8 cellular contexts compared by ENCODE assay signal in the genomic region with DNA sequence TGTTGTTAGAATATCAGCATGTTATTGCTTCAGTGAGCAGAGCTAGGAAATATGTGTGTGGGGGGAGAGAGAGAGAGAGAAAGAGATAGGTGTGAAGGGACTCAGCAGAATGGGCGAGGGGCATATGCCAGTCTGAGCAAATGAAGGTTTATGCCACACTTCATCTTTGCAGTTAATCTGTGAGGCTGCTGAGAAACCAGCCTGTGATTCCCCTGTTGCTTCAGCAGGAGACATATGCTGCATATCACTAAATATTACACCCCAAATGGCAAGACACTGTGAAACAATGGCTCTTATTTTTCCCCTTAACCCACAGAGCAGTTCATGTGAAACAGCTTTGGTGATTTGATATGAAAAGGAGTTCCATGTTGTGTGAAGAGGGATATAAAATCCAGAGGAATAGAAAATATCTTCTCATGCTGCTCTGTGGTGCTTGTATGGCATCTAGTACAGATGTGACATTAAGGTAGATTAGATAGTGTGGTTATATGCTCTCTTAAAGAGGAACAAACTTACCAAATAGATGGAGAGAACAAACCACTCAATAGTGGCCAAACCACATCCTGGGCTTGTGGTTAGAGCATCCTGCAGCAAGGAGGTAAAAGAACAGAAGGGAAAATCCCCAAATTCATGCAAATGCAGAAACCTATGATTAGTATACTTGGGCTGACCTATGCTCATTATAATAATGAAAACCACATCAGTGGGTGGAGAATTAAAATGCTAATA.
DNase-seq lines count a peak whose midpoint lies in the region; ATAC-seq and TF ChIP-seq lines count a peak whose summit lies in the region.

No MANE protein-coding gene starts in this region.

- no peak for TF ChIP-seq POLR2A in esophagus muscularis mucosa (IDR thresholded peaks at IDR 0.05; ENCODE audit: low read depth)

- TF ChIP-seq CTCF in mucosa of descending colon (IDR thresholded peaks at IDR 0.05), result no peak
- no peak for TF ChIP-seq CTCF in esophagus muscularis mucosa (IDR thresholded peaks at IDR 0.05)

- peaks cover 0 to 2% (median 0%) of the 10 kb centered on the region in 8 donors for H3K9me3 Mint-ChIP-seq in CD4-positive, alpha-beta memory T cell

- peak overlapping the region; percentile 76 to 97 (median 84) for H3K4me3 Mint-ChIP-seq in CD4-positive, alpha-beta memory T cell

- CTCF ChIA-PET in CD4-positive, alpha-beta memory T cell (lab: Charles Lee; ENCODE audit: partially characterized antibody), result no interaction called here

- H3K36me3 ChIP-seq in CD4-positive, alpha-beta memory T cell (ENCODE audit: insufficient read depth, low read length), result no peaks in the 10 kb centered on the region
- no peaks in the 10 kb centered on the region for H3K36me3 ChIP-seq in KOPT-K1 (ENCODE audit: insufficient read depth, low read length)
- no peaks in the 10 kb centered on the region for H3K36me3 ChIP-seq in mucosa of descending colon (ENCODE audit: low read depth)
- H3K36me3 ChIP-seq in esophagus muscularis mucosa, result no peaks in the 10 kb centered on the region

- peak; percentile 89 to 96 (median 92) for DNase-seq in CD4-positive, alpha-beta memory T cell
- peak; percentile 83 for DNase-seq in activated CD8-positive, alpha-beta memory T cell treated with anti-CD3 and anti-CD28 coated beads for 24 hours
- DNase-seq in mucosa of descending colon, result peak in 1 of 3 donors; percentile 70
- no peak for DNase-seq in ureter (ENCODE audit: low spot score)
- no peak for DNase-seq in SHP77 treated with DMSO at 0.1 percent for 48 hours (lab: John Stamatoyannopoulos, UW)
- no peak for DNase-seq in esophagus muscularis mucosa (ENCODE audit: extremely low spot score)

- H3K4me3 ChIP-seq in CD4-positive, alpha-beta memory T cell (ENCODE audit: low read length in 2 of 2), result peak overlapping the region; percentile 14 to 41
- no peak overlapping the region for H3K4me3 ChIP-seq in mucosa of descending colon
- H3K4me3 ChIP-seq in esophagus muscularis mucosa, result no peak overlapping the region

- ATAC-seq in GM21515 (IDR thresholded peaks at IDR 0.05; ENCODE audit: unreplicated experiment), result peak; percentile 96
- peak; percentile 86 for ATAC-seq in mucosa of descending colon

- POLR2A ChIA-PET in CD4-positive, alpha-beta memory T cell (lab: Charles Lee; ENCODE audit: partially characterized antibody), result no interaction called here

- peaks cover 42% of the 10 kb centered on the region for H3K4me1 ChIP-seq in CD4-positive, alpha-beta memory T cell (ENCODE audit: insufficient read depth, low read length)
- H3K4me1 ChIP-seq in mucosa of descending colon (ENCODE audit: low read depth), result no peaks in the 10 kb centered on the region
- H3K4me1 ChIP-seq in esophagus muscularis mucosa, result no peaks in the 10 kb centered on the region

- H3K27me3 ChIP-seq in CD4-positive, alpha-beta memory T cell (ENCODE audit: insufficient read depth, low read length), result no peaks in the 10 kb centered on the region
- no peaks in the 10 kb centered on the region for H3K27me3 ChIP-seq in esophagus muscularis mucosa

- intact Hi-C loops in CD4-positive, alpha-beta memory T cell (cut with micrococcal nuclease), result loop anchor here (1.0 to 5.0 kb wide), 4 partner anchors 11 to 1418 kb away; a partner anchor contains a TSS
- intact Hi-C loops in mucosa of descending colon (cut with DNase I, micrococcal nuclease), result no loop called here
- intact Hi-C loops in esophagus muscularis mucosa (cut with DNase I), result no loop called here

- no peak for TF ChIP-seq EP300 in esophagus muscularis mucosa (IDR thresholded peaks at IDR 0.05)

- no peaks in the 10 kb centered on the region for H3K27me3 Mint-ChIP-seq in CD4-positive, alpha-beta memory T cell

- peak overlapping the region; percentile 76 to 99 (median 95) for H3K27ac Mint-ChIP-seq in CD4-positive, alpha-beta memory T cell

- peaks cover 29 to 49% (median 37%) of the 10 kb centered on the region in 4 donors for H3K4me1 Mint-ChIP-seq in CD4-positive, alpha-beta memory T cell

- H3K27ac ChIP-seq in CD4-positive, alpha-beta memory T cell (ENCODE audit: low read depth, low read length), result peak overlapping the region; percentile 35
- H3K27ac ChIP-seq in KOPT-K1 (ENCODE audit: low read depth, low read length, poor library complexity, severe bottlenecking), result peak overlapping the region; percentile 52
- H3K27ac ChIP-seq in esophagus muscularis mucosa (replicated peaks in 1 of 4), result no peak overlapping the region

- no peaks in the 10 kb centered on the region for H3K9me3 ChIP-seq in CD4-positive, alpha-beta memory T cell (ENCODE audit: control insufficient read depth in 1 of 2, low read length in 2 of 2)
- H3K9me3 ChIP-seq in KOPT-K1 (ENCODE audit: insufficient read depth, low read length, poor library complexity, severe bottlenecking) (no peaks in the 10 kb centered on the region), mucosa of descending colon (no peaks in the 10 kb centered on the region), esophagus muscularis mucosa (no peaks in the 10 kb centered on the region)

- 86% methylated on average over 1 of the region's 1 CpG for WGBS in esophagus muscularis mucosa

- H3K36me3 Mint-ChIP-seq in CD4-positive, alpha-beta memory T cell, result no peaks in the 10 kb centered on the region

Comparison
In these comparisons a context has a peak if more than half of its experiments do, and no peak if none do; other contexts are left out.
1. DNase-seq: peak in CD4-positive, alpha-beta memory T cell (5 of 5) and activated CD8-positive, alpha-beta memory T cell treated with anti-CD3 and anti-CD28 coated beads for 24 hours (single experiment); none in ureter (single experiment), SHP77 treated with DMSO at 0.1 percent for 48 hours (single experiment) and esophagus muscularis mucosa (single experiment).
2. H3K27ac ChIP-seq: peak in CD4-positive, alpha-beta memory T cell (single experiment) and KOPT-K1 (single experiment); none in esophagus muscularis mucosa (0 of 4).
3. H3K4me3 ChIP-seq: peak in CD4-positive, alpha-beta memory T cell (2 of 2); none in mucosa of descending colon (single experiment) and esophagus muscularis mucosa (0 of 4).